Comparison of ENCODE assay signal across 8 cellular contexts in genomic region chr9:72524820-72525539, GRCh38. TPM values are rescaled to one million over a fixed set of nuclear protein-coding genes. Genes with fewer than 3 reads are reported as not detected.
DNase-seq lines count a peak whose midpoint lies in the region; ATAC-seq, FAIRE-seq and TF ChIP-seq lines count a peak whose summit lies in the region.

No MANE protein-coding gene starts in this region.

- H3K27ac ChIP-seq in A673 (ENCODE audit: low read depth, low read length, poor library complexity, severe bottlenecking): no peak overlapping the region

- FAIRE-seq in GM18507 (lab: Jason Lieb, UNC): peak; percentile 71
- peak; percentile 88 for FAIRE-seq in islet of Langerhans (lab: Jason Lieb, UNC)

- H3K4me3 ChIP-seq in A673 (ENCODE audit: low read depth, low read length, poor library complexity, severe bottlenecking) (no peak overlapping the region), adipocyte (ENCODE audit: low read length) (no peak overlapping the region)

- H3K27me3 ChIP-seq in A673 (replicated peaks; ENCODE audit: insufficient read depth, low read depth, low read length, poor library complexity) (no peaks in the 10 kb centered on the region), adipocyte (replicated peaks; ENCODE audit: control insufficient read depth, insufficient read depth, low read length) (no peaks in the 10 kb centered on the region)

- no TSS peak for BruUV-seq in A673 (replicated peaks; lab: Mats Ljungman, UMichigan)

- H3K9me3 ChIP-seq in A673 (ENCODE audit: low read depth, low read length, poor library complexity, severe bottlenecking): no peaks in the 10 kb centered on the region
- H3K9me3 ChIP-seq in adipocyte (ENCODE audit: control insufficient read depth, low read length): no peaks in the 10 kb centered on the region

- CTCF ChIA-PET in A673 (lab: Charles Lee): no interaction called here

- DNase-seq in A673 (ENCODE audit: low spot score) (peak; percentile 54), GM18507 (ENCODE audit: extremely low spot score, insufficient read length, low read depth) (no peak), adipocyte (ENCODE audit: low read depth) (peak; percentile 86), NCI-H2196 treated with DMSO at 0.1 percent for 48 hours (lab: John Stamatoyannopoulos, UW; ENCODE audit: unreplicated experiment) (no peak)
- DNase-seq in stimulated activated CD8-positive, alpha-beta memory T cell treated with anti-CD3 and anti-CD28 coated beads, Interleukin-4, amount 100 ng/mL, for 48 hours: peak; percentile 35

- no peaks in the 10 kb centered on the region for H3K4me1 ChIP-seq in A673 (ENCODE audit: insufficient read depth, low read length, poor library complexity, severe bottlenecking)
- peaks cover 27% of the 10 kb centered on the region for H3K4me1 ChIP-seq in adipocyte (ENCODE audit: control insufficient read depth, insufficient read depth, low read length)

- ATAC-seq in HG03575 (IDR thresholded peaks at IDR 0.05; ENCODE audit: extremely low read depth, insufficient number of reproducible peaks, low FRiP score, unreplicated experiment) (peak; percentile 30), HG02938 (IDR thresholded peaks at IDR 0.05; ENCODE audit: unreplicated experiment) (no peak)

- TF ChIP-seq CTCF in A673 (conservative IDR thresholded peaks at IDR 0.05; ENCODE audit: low read depth, low read length): no peak

- POLR2A ChIA-PET in A673 (lab: Charles Lee; ENCODE audit: low non-redundant PET): no interaction called here

- no peaks in the 10 kb centered on the region for H3K36me3 ChIP-seq in A673 (ENCODE audit: insufficient read depth, low read length, poor library complexity, severe bottlenecking)
- H3K36me3 ChIP-seq in adipocyte (ENCODE audit: control insufficient read depth, insufficient read depth, low read length, severe bottlenecking): no peaks in the 10 kb centered on the region

- intact Hi-C loops in A673 (cut with micrococcal nuclease; ENCODE audit: unreplicated experiment): no loop called here

- no peak overlapping the region for H3K9ac ChIP-seq in adipocyte (ENCODE audit: low read length)

RNA-seq across cellular contexts. Expression of gene TMC1, which starts 3.6 kb away (rescaled TPM):
- total RNA-seq in A673 (2021): 0.61 and 0.75 TPM in 2 replicates

Comparison
In these comparisons a context has a peak if more than half of its experiments do, and no peak if none do; other contexts are left out.
1. DNase-seq: peak in A673 (single experiment), adipocyte (single experiment) and stimulated activated CD8-positive, alpha-beta memory T cell treated with anti-CD3 and anti-CD28 coated beads, Interleukin-4, amount 100 ng/mL, for 48 hours (single experiment); none in GM18507 (single experiment) and NCI-H2196 treated with DMSO at 0.1 percent for 48 hours (single experiment).